ENCODE assay signal across 8 cellular contexts in genomic region chr13:52195052-52195837, GRCh38. TPM values are rescaled to one million over a fixed set of nuclear protein-coding genes. Genes with fewer than 3 reads are reported as not detected.
DNase-seq lines count a peak whose midpoint lies in the region; ATAC-seq and TF ChIP-seq lines count a peak whose summit lies in the region.

No MANE protein-coding gene starts in this region.

- H3K4me1 Mint-ChIP-seq in activated naive CD8-positive, alpha-beta T cell treated with anti-CD3 and anti-CD28 coated beads, Interleukin-2, amount 10 ng/mL, durations not matched to agents 7 days and 5 days: peaks cover 17% of the 10 kb centered on the region

- peak; percentile 73 for ATAC-seq in GM18498 (IDR thresholded peaks at IDR 0.05; ENCODE audit: unreplicated experiment)
- peak; percentile 53 for ATAC-seq in HG02763 (IDR thresholded peaks at IDR 0.05; ENCODE audit: unreplicated experiment)
- peak; percentile 76 for ATAC-seq in activated naive CD8-positive, alpha-beta T cell treated with anti-CD3 and anti-CD28 coated beads, Interleukin-2, amount 10 ng/mL, durations not matched to agents 7 days and 5 days (ENCODE audit: low read depth)
- peak; percentile 83 to 91 (median 89) for ATAC-seq in heart left ventricle

- TF ChIP-seq CTCF in heart left ventricle (IDR thresholded peaks at IDR 0.05) (peak in 5 of 12 donors; percentile 14 to 51 (median 39)), prostate gland (IDR thresholded peaks at IDR 0.05) (no peak), vagina (IDR thresholded peaks at IDR 0.05) (no peak)

- H3K9me3 Mint-ChIP-seq in activated naive CD8-positive, alpha-beta T cell treated with anti-CD3 and anti-CD28 coated beads, Interleukin-2, amount 10 ng/mL, durations not matched to agents 7 days and 5 days: no peaks in the 10 kb centered on the region

- H3K27ac ChIP-seq in heart left ventricle (peak overlapping the region; percentile 63 to 90 (median 84)), prostate gland (peak overlapping the region; percentile 82 to 88), vagina (peak overlapping the region; percentile 82)

- TF ChIP-seq POLR2A in heart left ventricle (IDR thresholded peaks at IDR 0.05) (peak in 1 of 2 donors; percentile 58), prostate gland (IDR thresholded peaks at IDR 0.05) (no peak), vagina (IDR thresholded peaks at IDR 0.05) (no peak)

- peak overlapping the region; percentile 96 for H3K27ac Mint-ChIP-seq in activated naive CD8-positive, alpha-beta T cell treated with anti-CD3 and anti-CD28 coated beads, Interleukin-2, amount 10 ng/mL, durations not matched to agents 7 days and 5 days

- no peaks in the 10 kb centered on the region for H3K36me3 ChIP-seq in heart left ventricle
- no peaks in the 10 kb centered on the region for H3K36me3 ChIP-seq in prostate gland
- H3K36me3 ChIP-seq in vagina: no peaks in the 10 kb centered on the region

- peak; percentile 93 for DNase-seq in SHP77 treated with DMSO at 0.1 percent for 48 hours (lab: John Stamatoyannopoulos, UW)
- DNase-seq in activated naive CD8-positive, alpha-beta T cell treated with anti-CD3 and anti-CD28 coated beads, Interleukin-2, amount 10 ng/mL, durations not matched to agents 7 days and 5 days: peak; percentile 69
- DNase-seq in heart left ventricle: peak; percentile 83 to 90 (median 88)
- peak; percentile 24 for DNase-seq in prostate gland (ENCODE audit: low spot score)
- DNase-seq in vagina (ENCODE audit: extremely low spot score in 2 of 2): no peak
- no peak for DNase-seq in cerebellar nuclear complex (lab: John Stamatoyannopoulos, UW)

- H3K4me3 ChIP-seq in heart left ventricle: peak overlapping the region; percentile 50 to 98 (median 82)
- H3K4me3 ChIP-seq in prostate gland: peak overlapping the region; percentile 61 to 72
- H3K4me3 ChIP-seq in vagina: peak overlapping the region; percentile 59 to 75

- no peaks in the 10 kb centered on the region for H3K27me3 Mint-ChIP-seq in activated naive CD8-positive, alpha-beta T cell treated with anti-CD3 and anti-CD28 coated beads, Interleukin-2, amount 10 ng/mL, durations not matched to agents 7 days and 5 days

- intact Hi-C loops in heart left ventricle (cut with DNase I) (loop anchor here in 3 of 10 donors (2.0 to 10.0 kb wide), 5 partner anchors 36 to 610 kb away; partner anchors contain the start of genes CKAP2 (in 2 of the 3), VPS36 (in 2 of the 3), ALG11 (in 1 of the 3) and ATP7B (in 1 of the 3)), prostate gland (cut with DNase I) (loop anchor here (10.0 kb wide), 1 partner anchor 180 kb away; the partner anchor contains the start of genes ALG11 and ATP7B), vagina (cut with DNase I) (no loop called here)

- H3K9me3 ChIP-seq in heart left ventricle: no peaks in the 10 kb centered on the region
- no peaks in the 10 kb centered on the region for H3K9me3 ChIP-seq in prostate gland
- H3K9me3 ChIP-seq in vagina: no peaks in the 10 kb centered on the region

- WGBS in heart left ventricle, 4 donors: 10 to 19% (median 15%) methylated on average over 26 to 51 of the region's 51 CpGs
- 7% methylated on average over 51 of the region's 51 CpGs for WGBS in prostate gland

- POLR2A ChIA-PET in activated naive CD8-positive, alpha-beta T cell treated with anti-CD3 and anti-CD28 coated beads, Interleukin-2, amount 10 ng/mL, durations not matched to agents 7 days and 5 days (lab: Charles Lee): interaction anchor here (0.6 to 2.0 kb wide), 4 partner anchors 8 to 741 kb away, joined by 3 to 7 read pairs (median 3); partner anchors contain the start of genes ALG11 and VPS36

- peak overlapping the region; percentile 93 for H3K4me3 Mint-ChIP-seq in activated naive CD8-positive, alpha-beta T cell treated with anti-CD3 and anti-CD28 coated beads, Interleukin-2, amount 10 ng/mL, durations not matched to agents 7 days and 5 days

- H3K4me1 ChIP-seq in heart left ventricle (peaks cover 0 to 29% (median 18%) of the 10 kb centered on the region in 12 donors), prostate gland (replicated peaks) (no peaks in the 10 kb centered on the region), vagina (peaks cover 24% of the 10 kb centered on the region)

- H3K27me3 ChIP-seq in heart left ventricle: no peaks in the 10 kb centered on the region
- H3K27me3 ChIP-seq in prostate gland (replicated peaks; ENCODE audit: insufficient read depth): no peaks in the 10 kb centered on the region
- H3K27me3 ChIP-seq in vagina: no peaks in the 10 kb centered on the region

- no peaks in the 10 kb centered on the region for H3K36me3 Mint-ChIP-seq in activated naive CD8-positive, alpha-beta T cell treated with anti-CD3 and anti-CD28 coated beads, Interleukin-2, amount 10 ng/mL, durations not matched to agents 7 days and 5 days

RNA-seq across cellular contexts. Expression of gene NEK3, which starts 35.8 kb away (rescaled TPM):
- total RNA-seq in activated naive CD8-positive, alpha-beta T cell treated with anti-CD3 and anti-CD28 coated beads, Interleukin-2, amount 10 ng/mL, durations not matched to agents 7 days and 5 days: 1 to 10 TPM; 2.1 TPM
- total RNA-seq in heart left ventricle (10 to 100 TPM in 1 of 9 donors, 1 to 10 TPM in 8; 2.3 to 10.7 (median 5.2) TPM), prostate gland (10 to 100 TPM; 12.9 to 36.8 TPM), vagina (16.5 TPM)
- polyA plus RNA-seq in heart left ventricle: 1 to 10 TPM; 6.8 to 9.3 TPM

Comparison
In these comparisons a context has a peak if more than half of its experiments do, and no peak if none do; other contexts are left out.
1. DNase-seq: peak in SHP77 treated with DMSO at 0.1 percent for 48 hours (single experiment), activated naive CD8-positive, alpha-beta T cell treated with anti-CD3 and anti-CD28 coated beads, Interleukin-2, amount 10 ng/mL, durations not matched to agents 7 days and 5 days (single experiment), heart left ventricle (5 of 5) and prostate gland (single experiment); none in vagina (0 of 2) and cerebellar nuclear complex (0 of 2).
2. Peak in every context shown above with its lines, with median percentiles within 50 percentile points of each other: ATAC-seq, H3K27ac ChIP-seq and H3K4me3 ChIP-seq.